Comparison of ENCODE assay signal across 8 cellular contexts in genomic region chr12:71756054-71756675, GRCh38. TPM values are rescaled to one million over a fixed set of nuclear protein-coding genes. Genes with fewer than 3 reads are reported as not detected.
A peak's percentile ranks its signal among the peaks of the same experiment; 100 is the strongest.
DNase-seq lines count a peak whose midpoint lies in the region; ATAC-seq and TF ChIP-seq lines count a peak whose summit lies in the region.

No MANE protein-coding gene starts in this region.

- no peaks in the 10 kb centered on the region for H3K27me3 Mint-ChIP-seq in activated B cell treated with CpG ODN at 0.5 μM for 24 hours

- TF ChIP-seq CTCF in GM12875 (IDR thresholded peaks at IDR 0.05; ENCODE audit: borderline replicate concordance, insufficient read depth, low read depth, low read length) (no peak), activated B cell treated with CpG ODN at 0.5 μM for 24 hours (IDR thresholded peaks at IDR 0.05) (no peak), heart left ventricle (IDR thresholded peaks at IDR 0.05) (no peak), sigmoid colon (IDR thresholded peaks at IDR 0.05) (no peak)

- H3K4me1 Mint-ChIP-seq in activated B cell treated with CpG ODN at 0.5 μM for 24 hours = peaks cover 51% of the 10 kb centered on the region

- H3K4me3 Mint-ChIP-seq in activated B cell treated with CpG ODN at 0.5 μM for 24 hours = peak overlapping the region; percentile 96

- TF ChIP-seq EP300 in sigmoid colon (IDR thresholded peaks at IDR 0.05) = no peak

- WGBS in heart left ventricle, 4 donors = 19 to 25% (median 23%) methylated on average over 5 of the region's 5 CpGs
- WGBS in sigmoid colon, 2 donors = 58% methylated on average over 5 of the region's 5 CpGs

- H3K9me3 ChIP-seq in heart left ventricle (peaks cover 0 to 32% (median 23%) of the 10 kb centered on the region in 12 donors), sigmoid colon (peaks cover 0 to 6% (median 3%) of the 10 kb centered on the region in 4 donors)

- H3K9me3 Mint-ChIP-seq in activated B cell treated with CpG ODN at 0.5 μM for 24 hours = peaks cover 12% of the 10 kb centered on the region

- TF ChIP-seq POLR2A in heart left ventricle (IDR thresholded peaks at IDR 0.05) (no peak), sigmoid colon (IDR thresholded peaks at IDR 0.05) (no peak)

- H3K27me3 ChIP-seq in heart left ventricle (no peaks in the 10 kb centered on the region), sigmoid colon (no peaks in the 10 kb centered on the region)

- peak overlapping the region; percentile 97 for H3K27ac Mint-ChIP-seq in activated B cell treated with CpG ODN at 0.5 μM for 24 hours

- no peak for DNase-seq in activated B cell treated with CpG ODN at 0.5 μM for 24 hours
- no peak for DNase-seq in heart left ventricle
- no peak for DNase-seq in sigmoid colon
- no peak for DNase-seq in KG1 (lab: John Stamatoyannopoulos, UW)
- no peak for DNase-seq in retina
- DNase-seq in stimulated activated CD4-positive, alpha-beta T cell treated with anti-CD3 and anti-CD28 coated beads, Interleukin-1b, Interleukin-23, amount 100 ng/mL, for 48 hours = no peak

- no peak for ATAC-seq in activated B cell treated with CpG ODN at 0.5 μM for 24 hours (ENCODE audit: low read depth)
- peak; percentile 33 to 62 (median 60) for ATAC-seq in heart left ventricle
- ATAC-seq in GM19023 (IDR thresholded peaks at IDR 0.05; ENCODE audit: unreplicated experiment) = no peak

- H3K4me3 ChIP-seq in GM12875 (ENCODE audit: low read depth, low read length) = peak overlapping the region; percentile 92
- peak overlapping the region; percentile 59 to 97 (median 87) for H3K4me3 ChIP-seq in heart left ventricle
- peak overlapping the region; percentile 79 to 85 (median 82) for H3K4me3 ChIP-seq in sigmoid colon

- peaks cover 4 to 40% (median 12%) of the 10 kb centered on the region in 9 donors for H3K36me3 ChIP-seq in heart left ventricle
- H3K36me3 ChIP-seq in sigmoid colon = peaks cover 0 to 12% (median 0%) of the 10 kb centered on the region in 4 donors

- POLR2A ChIA-PET in activated B cell treated with CpG ODN at 0.5 μM for 24 hours (lab: Charles Lee) = interaction anchor here (0.8 to 3.6 kb wide), 9 partner anchors 9 to 96 kb away, joined by 3 to 72 read pairs (median 5); partner anchors contain the start of genes TBC1D15, THAP2, TMEM19 and ZFC3H1

- intact Hi-C loops in activated B cell treated with CpG ODN at 0.5 μM for 24 hours (cut with micrococcal nuclease) = no loop called here
- intact Hi-C loops in heart left ventricle (cut with DNase I) = loop anchor here in 2 of 10 donors (10.0 kb wide), 1 partner anchor 91 kb away; the partner anchor contains the start of genes THAP2 (in 2 of the 2) and ZFC3H1 (in 2 of the 2)
- intact Hi-C loops in sigmoid colon (cut with DNase I) = no loop called here

- peaks cover 57% of the 10 kb centered on the region for H3K36me3 Mint-ChIP-seq in activated B cell treated with CpG ODN at 0.5 μM for 24 hours (ENCODE audit: low read depth)

- peak overlapping the region; percentile 93 to 98 (median 96) for H3K27ac ChIP-seq in heart left ventricle
- peak overlapping the region; percentile 94 to 97 (median 95) for H3K27ac ChIP-seq in sigmoid colon

- CTCF ChIA-PET in activated B cell treated with CpG ODN at 0.5 μM for 24 hours (lab: Charles Lee) = interaction anchor here (1.0 to 2.3 kb wide), 3 partner anchors 9 to 93 kb away, joined by 3 to 10 read pairs (median 8); no protein-coding TSS in a partner anchor

- peaks cover 0 to 43% (median 24%) of the 10 kb centered on the region in 12 donors for H3K4me1 ChIP-seq in heart left ventricle
- peaks cover 0 to 31% (median 26%) of the 10 kb centered on the region in 4 donors for H3K4me1 ChIP-seq in sigmoid colon

RNA-seq across cellular contexts. Expression of gene RAB21, which starts 1.5 kb away (rescaled TPM):
- total RNA-seq in activated B cell treated with CpG ODN at 0.5 μM for 24 hours (112 and 121 TPM in 2 replicates), heart left ventricle (100 to 1,000 TPM in 7 of 9 donors, 10 to 100 TPM in 2; 42.4 to 236 (median 198) TPM), sigmoid colon (10 to 100 TPM; 12.8 to 19.1 (median 15.7) TPM)
- polyA plus RNA-seq in heart left ventricle (10 to 100 TPM; 25.3 to 81.8 TPM), sigmoid colon (10 to 100 TPM in 2 of 3 donors, 1 to 10 TPM in 1; 7.8 to 27.0 (median 18.7) TPM)

Comparison
In these comparisons a context has a peak if more than half of its experiments do, and no peak if none do; other contexts are left out.
1. ATAC-seq: peak in heart left ventricle (4 of 4); none in activated B cell treated with CpG ODN at 0.5 μM for 24 hours (single experiment) and GM19023 (single experiment).
2. Peak in every context shown above with its lines, with median percentiles within 50 percentile points of each other: H3K4me3 ChIP-seq.